8 cellular contexts compared by ENCODE assay signal in genomic region chr3:133943639-133944131, GRCh38. TPM values are rescaled to one million over a fixed set of nuclear protein-coding genes. Genes with fewer than 3 reads are reported as not detected.
DNase-seq lines count a peak whose midpoint lies in the region; ATAC-seq lines count a peak whose summit lies in the region.

No MANE protein-coding gene starts in this region.

- no peaks in the 10 kb centered on the region for H3K36me3 ChIP-seq in adipocyte (ENCODE audit: control insufficient read depth, insufficient read depth, low read length, severe bottlenecking)

- intact Hi-C loops in cardiac septum (cut with DNase I) = loop anchor here (5.0 kb wide), 1 partner anchor 34 kb away; no protein-coding TSS in a partner anchor
- intact Hi-C loops in Right ventricle myocardium inferior (cut with DNase I) = no loop called here

- DNase-seq in cardiac septum (ENCODE audit: low spot score) = peak; percentile 71
- no peak for DNase-seq in Right ventricle myocardium inferior (ENCODE audit: missing footprints)
- DNase-seq in adipocyte (ENCODE audit: low read depth) = peak; percentile 64
- peak; percentile 98 for DNase-seq in iris pigment epithelial cell (ENCODE audit: low read depth)

- peaks cover 28% of the 10 kb centered on the region for H3K4me1 ChIP-seq in adipocyte (ENCODE audit: control insufficient read depth, insufficient read depth, low read length)

- no peak overlapping the region for H3K9ac ChIP-seq in adipocyte (ENCODE audit: low read length)

- no peaks in the 10 kb centered on the region for H3K27me3 ChIP-seq in adipocyte (replicated peaks; ENCODE audit: control insufficient read depth, insufficient read depth, low read length)

- no peak overlapping the region for H3K4me3 ChIP-seq in adipocyte (ENCODE audit: low read length)

- no peak for ATAC-seq in Right ventricle myocardium inferior
- no peak for ATAC-seq in GM18502 (IDR thresholded peaks at IDR 0.05; ENCODE audit: poor library complexity, unreplicated experiment)
- ATAC-seq in HG03439 (IDR thresholded peaks at IDR 0.05; ENCODE audit: unreplicated experiment) = no peak
- no peak for ATAC-seq in HG02642 (IDR thresholded peaks at IDR 0.05; ENCODE audit: poor library complexity, unreplicated experiment)
- no peak for ATAC-seq in GM21447 (IDR thresholded peaks at IDR 0.05; ENCODE audit: unreplicated experiment)

- no peaks in the 10 kb centered on the region for H3K9me3 ChIP-seq in adipocyte (ENCODE audit: control insufficient read depth, low read length)

RNA-seq across cellular contexts. Expression of gene RAB6B, which starts 48.0 kb away (rescaled TPM):
- total RNA-seq in cardiac septum = 42.4 TPM
- total RNA-seq in Right ventricle myocardium inferior = 58.8 TPM
